9 cellular contexts compared by ENCODE assay signal in genomic region chr16:88856122-88856827, GRCh38. TPM values are rescaled to one million over a fixed set of nuclear protein-coding genes. Genes with fewer than 3 reads are reported as not detected.
A peak's percentile ranks its signal among the peaks of the same experiment; 100 is the strongest.
DNase-seq lines count a peak whose midpoint lies in the region; TF ChIP-seq lines count a peak whose summit lies in the region.
"Had no signal": no experiment of that assay in that cellular context is flagged by ENCODE, and none has a peak within 500 bp of the region (broad histone marks: within the 10 kb centered on the region; RNA-seq: fewer than 3 reads in every experiment).

No MANE protein-coding gene starts in this region.

- no peak overlapping the region for H2AFZ ChIP-seq in OCI-LY1 (ENCODE audit: low read length)

- peak overlapping the region; percentile 85 for H3K4me3 ChIP-seq in OCI-LY1 (ENCODE audit: low read depth, low read length, poor library complexity, severe bottlenecking)
- peak overlapping the region; percentile 95 for H3K4me3 ChIP-seq in coronary artery
- H3K4me3 ChIP-seq in mononuclear cell (ENCODE audit: low read length): peak overlapping the region; percentile 97
- H3K4me3 ChIP-seq in vagina: peak overlapping the region; percentile 99

- no peak for TF ChIP-seq POLR2A in vagina (IDR thresholded peaks at IDR 0.05)

- DNase-seq in coronary artery (ENCODE audit: low spot score): no peak
- no peak for DNase-seq in vagina (ENCODE audit: extremely low spot score in 2 of 2)
- DNase-seq in NCI-H1048 (lab: John Stamatoyannopoulos, UW): no peak
- DNase-seq in NCI-H2196 (lab: John Stamatoyannopoulos, UW; ENCODE audit: unreplicated experiment): no peak
- DNase-seq in kidney glomerular epithelial cell (lab: John Stamatoyannopoulos, UW): no peak

- intact Hi-C loops in vagina (cut with DNase I): no loop called here

- no peaks in the 10 kb centered on the region for H3K9me2 ChIP-seq in OCI-LY1 (ENCODE audit: low read depth, low read length)

- peaks cover 10% of the 10 kb centered on the region; the same call in 1 of the 2 replicates for H3K36me3 ChIP-seq in ES-I3 (ENCODE audit: insufficient read depth, low read length)
- H3K36me3 ChIP-seq in OCI-LY1 (ENCODE audit: insufficient read depth, low read length): peaks cover 23% of the 10 kb centered on the region
- peaks cover 0 to 29% of the 10 kb centered on the region in 2 donors for H3K36me3 ChIP-seq in vagina

- H3K9ac ChIP-seq in ES-I3 (ENCODE audit: low read depth, low read length): peak overlapping the region; percentile 60
- no peak overlapping the region for H3K9ac ChIP-seq in OCI-LY1 (ENCODE audit: low read length)

- H3K27me3 ChIP-seq in OCI-LY1 (ENCODE audit: insufficient read depth, low read length) (no peaks in the 10 kb centered on the region), mononuclear cell (ENCODE audit: insufficient read depth, low read length) (no peaks in the 10 kb centered on the region), vagina (no peaks in the 10 kb centered on the region)

- peak overlapping the region; percentile 39 for H3K4me2 ChIP-seq in OCI-LY1 (ENCODE audit: low read length)

- no peaks in the 10 kb centered on the region for H3K79me2 ChIP-seq in OCI-LY1 (ENCODE audit: insufficient read depth, low read length)

- no peaks in the 10 kb centered on the region for H4K20me1 ChIP-seq in OCI-LY1 (ENCODE audit: insufficient read depth, low read length)

- H3F3A ChIP-seq in OCI-LY1 (ENCODE audit: insufficient read depth, low read length): no peaks in the 10 kb centered on the region

- TF ChIP-seq CTCF in OCI-LY1 (IDR thresholded peaks at IDR 0.05; ENCODE audit: low read length) (no peak), coronary artery (IDR thresholded peaks at IDR 0.05) (no peak), vagina (IDR thresholded peaks at IDR 0.05) (no peak)

- H3K9me3 ChIP-seq in ES-I3 (ENCODE audit: control insufficient read depth, insufficient read depth, low read length) (no peaks in the 10 kb centered on the region), OCI-LY1 (ENCODE audit: low read length) (no peaks in the 10 kb centered on the region), mononuclear cell (ENCODE audit: low read depth, low read length) (no peaks in the 10 kb centered on the region), vagina (no peaks in the 10 kb centered on the region)

- H3K4me1 ChIP-seq in ES-I3 (ENCODE audit: insufficient read depth, low read length) (peaks cover 4% of the 10 kb centered on the region), OCI-LY1 (ENCODE audit: insufficient read depth, low read length, severe bottlenecking) (peaks cover 33% of the 10 kb centered on the region), mononuclear cell (ENCODE audit: insufficient read depth, low read length) (peaks cover 47% of the 10 kb centered on the region), vagina (peaks cover 45% of the 10 kb centered on the region)

- H3K27ac ChIP-seq in OCI-LY1 (ENCODE audit: low read depth, low read length, poor library complexity, severe bottlenecking) (no peak overlapping the region), coronary artery (peak overlapping the region; percentile 78 to 90), vagina (peak overlapping the region; percentile 84)

RNA-seq across cellular contexts. Expression of gene GALNS, which starts 0.5 kb away (rescaled TPM):
- 21.6 TPM for total RNA-seq in mononuclear cell
- 61.4 TPM for total RNA-seq in vagina

RNA-seq across cellular contexts. Expression of gene TRAPPC2L, which starts 0.7 kb away (rescaled TPM):
- 24.0 TPM for total RNA-seq in mononuclear cell
- total RNA-seq in vagina: 50.8 TPM

RNA-seq across cellular contexts. Expression of gene PABPN1L, which starts 10.2 kb away (rescaled TPM):
- total RNA-seq in mononuclear cell (not detected), vagina (not detected)
- total RNA-seq: RPMI7951 had no signal

RNA-seq across cellular contexts. Expression of gene APRT, which starts 44.5 kb away (rescaled TPM):
- total RNA-seq in mononuclear cell (70.8 TPM), vagina (134 TPM)

RNA-seq across cellular contexts. Expression of gene CDT1, which starts 52.7 kb away (rescaled TPM):
- 0.42 TPM for total RNA-seq in mononuclear cell
- total RNA-seq in vagina: 10.8 TPM
